ENCODE assay signal across 1 cellular context in the genomic region with DNA sequence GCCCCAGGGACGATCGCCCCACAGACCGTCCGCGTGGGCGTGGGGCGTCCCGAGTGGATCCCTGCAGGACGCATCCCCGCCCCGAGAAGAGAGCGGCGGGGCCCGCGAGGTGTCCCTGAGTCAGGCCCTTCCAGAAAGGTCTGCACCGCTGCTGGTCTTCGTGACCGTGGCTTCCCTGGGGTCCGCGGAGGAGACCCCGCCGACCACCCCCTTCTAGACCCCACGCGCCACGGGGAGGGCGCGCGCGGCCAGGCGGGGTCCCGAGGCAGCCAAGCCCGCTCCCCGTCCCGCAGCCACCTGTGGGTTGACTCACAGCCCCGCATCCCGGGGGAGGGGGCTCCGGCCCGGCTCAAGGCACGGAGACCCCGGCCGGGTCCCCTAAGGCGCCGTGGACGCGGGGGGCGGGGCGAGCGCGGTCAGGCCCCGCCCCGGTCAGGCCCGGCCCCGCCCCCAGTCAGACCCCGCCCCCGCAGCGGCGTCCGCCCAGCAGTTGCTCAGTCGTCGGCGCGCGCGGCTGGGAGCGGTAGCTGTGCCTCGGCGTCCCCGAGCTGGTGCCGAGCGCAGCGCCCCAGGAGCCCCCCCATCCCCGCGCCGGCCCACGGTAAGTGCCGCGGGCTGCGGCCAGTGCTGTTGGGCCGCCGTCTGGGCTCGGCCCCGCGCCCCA.
A peak's percentile ranks its signal among the peaks of the same experiment; 100 is the strongest.
TF ChIP-seq lines count a peak whose summit lies in the region.

BAIAP3 (plus strand) TSS at position 497 of the 664 bp plus-strand sequence. CDS start 4,905 bp downstream, outside the sequence.

TF ChIP-seq in K562, 482 proteins besides CTCF, POLR2A, EP300 and RAD21 (continued from another document):
- TF ChIP-seq NONO (IDR thresholded peaks at IDR 0.05; ENCODE audit: low read depth in 2 of 2, low read length in 1 of 2) = peak; percentile 51 to 93; a peak in 3 of 4 replicates
- peak in 1 of 2 experiments; percentile 23; a peak in 2 of 4 replicates for TF ChIP-seq NRF1 (conservative IDR thresholded peaks at IDR 0.05 in 1 of 2, IDR thresholded peaks at IDR 0.05 in 1 of 2)
- TF ChIP-seq POLR2G (IDR thresholded peaks at IDR 0.05; ENCODE audit: low read depth, low read length) = peak; percentile 91
- TF ChIP-seq NFRKB (IDR thresholded peaks at IDR 0.05; ENCODE audit: low read depth) = no peak
- 0 out of 2 replicates have a peak, but pooled peaks have one; percentile 22 for TF ChIP-seq ETS1 (conservative IDR thresholded peaks at IDR 0.05; ENCODE audit: control insufficient read depth, low read depth, low read length)
- TF ChIP-seq CXXC5 (CRISPR knock-in tag; IDR thresholded peaks at IDR 0.05) = peak; percentile 53
- TF ChIP-seq MAX (CRISPR knock-in tag; IDR thresholded peaks at IDR 0.05) = 0 out of 2 replicates have a peak, but pooled peaks have one; percentile 14
- TF ChIP-seq ZNF717 (CRISPR knock-in tag; IDR thresholded peaks at IDR 0.05) = no peak
- TF ChIP-seq, protein P1, sequence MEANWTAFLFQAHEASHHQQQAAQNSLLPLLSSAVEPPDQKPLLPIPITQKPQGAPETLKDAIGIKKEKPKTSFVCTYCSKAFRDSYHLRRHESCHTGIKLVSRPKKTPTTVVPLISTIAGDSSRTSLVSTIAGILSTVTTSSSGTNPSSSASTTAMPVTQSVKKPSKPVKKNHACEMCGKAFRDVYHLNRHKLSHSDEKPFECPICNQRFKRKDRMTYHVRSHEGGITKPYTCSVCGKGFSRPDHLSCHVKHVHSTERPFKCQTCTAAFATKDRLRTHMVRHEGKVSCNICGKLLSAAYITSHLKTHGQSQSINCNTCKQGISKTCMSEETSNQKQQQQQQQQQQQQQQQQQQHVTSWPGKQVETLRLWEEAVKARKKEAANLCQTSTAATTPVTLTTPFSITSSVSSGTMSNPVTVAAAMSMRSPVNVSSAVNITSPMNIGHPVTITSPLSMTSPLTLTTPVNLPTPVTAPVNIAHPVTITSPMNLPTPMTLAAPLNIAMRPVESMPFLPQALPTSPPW (CRISPR knock-in tag; IDR thresholded peaks at IDR 0.05) = peak; percentile 7; the same call in 1 of the 2 replicates
- no peak for TF ChIP-seq EP400 (IDR thresholded peaks at IDR 0.05)
- TF ChIP-seq DLX4 (CRISPR knock-in tag; IDR thresholded peaks at IDR 0.05) = no peak
- TF ChIP-seq ADNP (tag; IDR thresholded peaks at IDR 0.05) = no peak
- 0 out of 2 replicates have a peak, but pooled peaks have one; percentile 35 for TF ChIP-seq TARDBP (IDR thresholded peaks at IDR 0.05)
- 0 out of 2 replicates have a peak, but pooled peaks have one; percentile 59 for TF ChIP-seq GATAD2A (IDR thresholded peaks at IDR 0.05)
- TF ChIP-seq ERF (CRISPR knock-in tag; IDR thresholded peaks at IDR 0.05) = peak; percentile 41; the same call in 1 of the 2 replicates
- TF ChIP-seq EGR1 (conservative IDR thresholded peaks at IDR 0.05) = peak; percentile 63
- TF ChIP-seq, protein P2, sequence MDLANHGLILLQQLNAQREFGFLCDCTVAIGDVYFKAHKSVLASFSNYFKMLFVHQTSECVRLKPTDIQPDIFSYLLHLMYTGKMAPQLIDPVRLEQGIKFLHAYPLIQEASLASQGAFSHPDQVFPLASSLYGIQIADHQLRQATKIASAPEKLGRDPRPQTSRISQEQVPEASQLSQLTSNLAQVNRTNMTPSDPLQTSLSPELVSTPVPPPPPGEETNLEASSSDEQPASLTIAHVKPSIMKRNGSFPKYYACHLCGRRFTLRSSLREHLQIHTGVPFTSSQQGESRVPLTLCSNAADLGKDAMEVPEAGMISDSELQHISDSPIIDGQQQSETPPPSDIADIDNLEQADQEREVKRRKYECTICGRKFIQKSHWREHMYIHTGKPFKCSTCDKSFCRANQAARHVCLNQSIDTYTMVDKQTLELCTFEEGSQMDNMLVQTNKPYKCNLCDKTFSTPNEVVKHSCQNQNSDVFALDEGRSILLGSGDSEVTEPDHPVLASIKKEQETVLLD (IDR thresholded peaks at IDR 0.05) = peak; percentile 81
- TF ChIP-seq ZBTB7A (IDR thresholded peaks at IDR 0.05; ENCODE audit: borderline replicate concordance, control insufficient read depth, low read depth, low read length) = peak; percentile 95
- TF ChIP-seq SIN3B (IDR thresholded peaks at IDR 0.05; ENCODE audit: low read depth) = peak; percentile 30; the same call in 1 of the 2 replicates
- TF ChIP-seq SAFB (IDR thresholded peaks at IDR 0.05; ENCODE audit: borderline replicate concordance, low read depth, low read length) = peak; percentile 98
- peak; percentile 30; the same call in 1 of the 2 replicates for TF ChIP-seq MTA3 (IDR thresholded peaks at IDR 0.05; ENCODE audit: borderline replicate concordance)
- no peak for TF ChIP-seq KLF16 (IDR thresholded peaks at IDR 0.05)
- TF ChIP-seq POLR2AphosphoS5 (IDR thresholded peaks at IDR 0.05; ENCODE audit: control insufficient read depth, insufficient read depth, low read depth, low read length) = peak; percentile 34; the same call in 1 of the 2 replicates
- peak; percentile 37 for TF ChIP-seq HMGN3 (IDR thresholded peaks at IDR 0.05; ENCODE audit: borderline replicate concordance, extremely low read depth, insufficient read length, low read depth, low read length)
- TF ChIP-seq KAT8 (IDR thresholded peaks at IDR 0.05; ENCODE audit: low read depth) = no peak
- peak; percentile 11; the same call in 1 of the 2 replicates for TF ChIP-seq HDAC2 (IDR thresholded peaks at IDR 0.05)
- peak; percentile 80 for TF ChIP-seq RBFOX2 (IDR thresholded peaks at IDR 0.05; ENCODE audit: low read depth, low read length)
- no peak for TF ChIP-seq COPS2 (conservative IDR thresholded peaks at IDR 0.05)
- 0 out of 2 replicates have a peak, but pooled peaks have one; percentile 8 for TF ChIP-seq CREM (IDR thresholded peaks at IDR 0.05; ENCODE audit: low read depth)
- TF ChIP-seq MAZ (CRISPR knock-in tag; conservative IDR thresholded peaks at IDR 0.05 in 1 of 2, IDR thresholded peaks at IDR 0.05 in 1 of 2) = peak in 1 of 2 experiments; percentile 9; a peak in 1 of 4 replicates
- TF ChIP-seq E2F6 (IDR thresholded peaks at IDR 0.05; ENCODE audit: borderline replicate concordance in 1 of 2, extremely low read depth in 1 of 2, insufficient read depth in 1 of 2, insufficient read length in 1 of 2, low read depth in 1 of 2, low read length in 1 of 2, poor library complexity in 1 of 2, severe bottlenecking in 1 of 2) = peak in 1 of 2 experiments; percentile 68
- no peak for TF ChIP-seq KDM1A (IDR thresholded peaks at IDR 0.05)
- TF ChIP-seq, protein P3, sequence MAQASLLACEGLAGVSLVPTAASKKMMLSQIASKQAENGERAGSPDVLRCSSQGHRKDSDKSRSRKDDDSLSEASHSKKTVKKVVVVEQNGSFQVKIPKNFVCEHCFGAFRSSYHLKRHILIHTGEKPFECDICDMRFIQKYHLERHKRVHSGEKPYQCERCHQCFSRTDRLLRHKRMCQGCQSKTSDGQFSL (CRISPR knock-in tag; IDR thresholded peaks at IDR 0.05) = peak; percentile 15; the same call in 1 of the 2 replicates
- TF ChIP-seq, protein P3 (tag; IDR thresholded peaks at IDR 0.05) = no peak
- TF ChIP-seq ZBTB5 (IDR thresholded peaks at IDR 0.05) = peak; percentile 73; the same call in 1 of the 2 replicates
- TF ChIP-seq ZNF764 (CRISPR knock-in tag; IDR thresholded peaks at IDR 0.05; ENCODE audit: low read depth) = no peak
- no peak for TF ChIP-seq KLF10 (CRISPR knock-in tag; IDR thresholded peaks at IDR 0.05)
- peak in 1 of 2 experiments; percentile 72; a peak in 1 of 4 replicates for TF ChIP-seq HDAC1 (IDR thresholded peaks at IDR 0.05)
- TF ChIP-seq HINFP (tag; conservative IDR thresholded peaks at IDR 0.05; ENCODE audit: low read depth) = peak; percentile 80
- peak; percentile 43; the same call in 1 of the 2 replicates for TF ChIP-seq MTA1 (IDR thresholded peaks at IDR 0.05; ENCODE audit: borderline replicate concordance)
- TF ChIP-seq KDM5B (IDR thresholded peaks at IDR 0.05; ENCODE audit: insufficient replicate concordance, low read depth, low read length) = peak; percentile 79
- no peak for TF ChIP-seq ELF1 (tag; IDR thresholded peaks at IDR 0.05)
- no peak for TF ChIP-seq MAFG (tag; conservative IDR thresholded peaks at IDR 0.05)
